In genomic region chr19:6838062-6838655, GRCh38 we compare ENCODE assay signal across 32 cellular contexts. TPM values are rescaled to one million over a fixed set of nuclear protein-coding genes. Genes with fewer than 3 reads are reported as not detected.
DNase-seq lines count a peak whose midpoint lies in the region; ATAC-seq and TF ChIP-seq lines count a peak whose summit lies in the region.
"Had no signal": no experiment of that assay in that cellular context is flagged by ENCODE, and none has a peak within 500 bp of the region (broad histone marks: within the 10 kb centered on the region; RNA-seq: fewer than 3 reads in every experiment).

No MANE protein-coding gene starts in this region.

- 91% methylated on average over 3 of the region's 3 CpGs for WGBS in prostate gland

- no peaks in the 10 kb centered on the region for H3K4me1 ChIP-seq in prostate gland (replicated peaks)
- H3K4me1 ChIP-seq: adrenal gland, body of pancreas, Caco-2, right lobe of liver, SJSA1, spleen, transverse colon had no signal

- POLR2A ChIA-PET in T-cell (lab: Charles Lee): no interaction called here

- no peaks in the 10 kb centered on the region for H3K9me3 ChIP-seq in prostate gland
- H3K9me3 ChIP-seq: adrenal gland, body of pancreas, Caco-2, right lobe of liver, spleen, transverse colon had no signal

- peak overlapping the region; percentile 88 for H3K27ac Mint-ChIP-seq in activated T-cell treated with anti-CD3 and anti-CD28 coated beads, Interleukin-2, amount 50 U/mL, for 72 hours
- H3K27ac Mint-ChIP-seq in T-cell: peak overlapping the region; percentile 44 to 57
- peak overlapping the region; percentile 96 for H3K27ac Mint-ChIP-seq in activated naive CD8-positive, alpha-beta T cell treated with anti-CD3 and anti-CD28 coated beads, Interleukin-2, amount 50 U/mL, for 24 hours
- peak overlapping the region; percentile 96 for H3K27ac Mint-ChIP-seq in stimulated activated effector memory CD8-positive, alpha-beta T cell treated with anti-CD3 and anti-CD28 coated beads, Interleukin-12 subunit alpha, Interleukin-12 subunit beta, amount 100 ng/mL, for 72 hours
- H3K27ac Mint-ChIP-seq: endodermal cell, progenitor cell of endocrine pancreas had no signal

- no peak for ATAC-seq in activated T-cell treated with anti-CD3 and anti-CD28 coated beads, Interleukin-2, amount 50 U/mL, for 72 hours (replicated peaks in 1 of 2)
- no peak for ATAC-seq in T-cell (replicated peaks in 1 of 4)
- ATAC-seq in activated naive CD8-positive, alpha-beta T cell treated with anti-CD3 and anti-CD28 coated beads, Interleukin-2, amount 50 U/mL, for 24 hours: no peak
- ATAC-seq in stimulated activated effector memory CD8-positive, alpha-beta T cell treated with anti-CD3 and anti-CD28 coated beads, Interleukin-12 subunit alpha, Interleukin-12 subunit beta, amount 100 ng/mL, for 72 hours: no peak
- ATAC-seq in HG03469 (IDR thresholded peaks at IDR 0.05; ENCODE audit: unreplicated experiment): no peak
- ATAC-seq: body of pancreas, esophagus mucosa, left lobe of liver, right lobe of liver had no signal

- H3K27ac ChIP-seq in prostate gland: no peak overlapping the region
- H3K27ac ChIP-seq: adrenal gland, body of pancreas, HL-60, right lobe of liver, SJSA1, spleen, transverse colon had no signal

- H3K36me3 ChIP-seq in prostate gland: no peaks in the 10 kb centered on the region
- H3K36me3 ChIP-seq: adrenal gland, right lobe of liver, SJSA1, transverse colon had no signal

- H3K9me3 Mint-ChIP-seq in activated T-cell treated with anti-CD3 and anti-CD28 coated beads, Interleukin-2, amount 50 U/mL, for 72 hours: no peaks in the 10 kb centered on the region
- no peaks in the 10 kb centered on the region for H3K9me3 Mint-ChIP-seq in T-cell
- H3K9me3 Mint-ChIP-seq in activated naive CD8-positive, alpha-beta T cell treated with anti-CD3 and anti-CD28 coated beads, Interleukin-2, amount 50 U/mL, for 24 hours: no peaks in the 10 kb centered on the region
- H3K9me3 Mint-ChIP-seq in stimulated activated effector memory CD8-positive, alpha-beta T cell treated with anti-CD3 and anti-CD28 coated beads, Interleukin-12 subunit alpha, Interleukin-12 subunit beta, amount 100 ng/mL, for 72 hours: no peaks in the 10 kb centered on the region

- H3K4me3 ChIP-seq in prostate gland: no peak overlapping the region
- H3K4me3 ChIP-seq: adrenal gland, body of pancreas, right lobe of liver, SJSA1, spleen, transverse colon had no signal

- H3K27me3 ChIP-seq in prostate gland (replicated peaks; ENCODE audit: insufficient read depth): no peaks in the 10 kb centered on the region
- H3K27me3 ChIP-seq: adrenal gland, body of pancreas, right lobe of liver, SJSA1, spleen, transverse colon had no signal

- TF ChIP-seq CTCF in prostate gland (IDR thresholded peaks at IDR 0.05): no peak

- DNase-seq in activated T-cell treated with anti-CD3 and anti-CD28 coated beads, Interleukin-2, amount 50 U/mL, for 72 hours: no peak
- DNase-seq in activated T-cell treated with anti-CD3 and anti-CD28 coated beads for 4 hours (no peak), T-cell (no peak), prostate gland (ENCODE audit: low spot score) (no peak), UCSD-AML1 (lab: John Stamatoyannopoulos, UW; ENCODE audit: unreplicated experiment) (no peak)
- no peak for DNase-seq in activated naive CD8-positive, alpha-beta T cell treated with anti-CD3 and anti-CD28 coated beads, Interleukin-2, amount 50 U/mL, for 24 hours
- DNase-seq in stimulated activated effector memory CD8-positive, alpha-beta T cell treated with anti-CD3 and anti-CD28 coated beads, Interleukin-12 subunit alpha, Interleukin-12 subunit beta, amount 100 ng/mL, for 72 hours (ENCODE audit: low spot score in 2 of 2): no peak
- DNase-seq: adrenal gland; body of pancreas; Caco-2; cerebellar nuclear complex; dermis blood vessel endothelial cell; DMS53; endodermal cell; glutamatergic neuron; H7; MM.1S; NCI-H1417; NCI-H2029; NCI-H510A treated with DMSO at 0.1 percent for 48 hours; right lobe of liver; RPMI8226; spleen; stimulated activated CD8-positive, alpha-beta memory T cell treated with anti-CD3 and anti-CD28 coated beads, Interleukin-4, amount 100 ng/mL, for 48 hours; transverse colon had no signal

- peaks cover 14 to 26% of the 10 kb centered on the region in 2 donors for H3K36me3 Mint-ChIP-seq in activated T-cell treated with anti-CD3 and anti-CD28 coated beads, Interleukin-2, amount 50 U/mL, for 72 hours (ENCODE audit: insufficient read depth in 2 of 2)
- peaks cover 47% of the 10 kb centered on the region for H3K36me3 Mint-ChIP-seq in T-cell
- H3K36me3 Mint-ChIP-seq in activated naive CD8-positive, alpha-beta T cell treated with anti-CD3 and anti-CD28 coated beads, Interleukin-2, amount 50 U/mL, for 24 hours (ENCODE audit: low read depth): peaks cover 38% of the 10 kb centered on the region
- H3K36me3 Mint-ChIP-seq in stimulated activated effector memory CD8-positive, alpha-beta T cell treated with anti-CD3 and anti-CD28 coated beads, Interleukin-12 subunit alpha, Interleukin-12 subunit beta, amount 100 ng/mL, for 72 hours: peaks cover 100% of the 10 kb centered on the region

- CTCF ChIA-PET in T-cell (lab: Charles Lee): no interaction called here

- peaks cover 23% of the 10 kb centered on the region for H3K4me1 Mint-ChIP-seq in activated T-cell treated with anti-CD3 and anti-CD28 coated beads, Interleukin-2, amount 50 U/mL, for 72 hours (ENCODE audit: low read depth)
- H3K4me1 Mint-ChIP-seq in T-cell: peaks cover 5 to 23% (median 17%) of the 10 kb centered on the region in 3 donors
- peaks cover 25% of the 10 kb centered on the region for H3K4me1 Mint-ChIP-seq in activated naive CD8-positive, alpha-beta T cell treated with anti-CD3 and anti-CD28 coated beads, Interleukin-2, amount 50 U/mL, for 24 hours
- H3K4me1 Mint-ChIP-seq in stimulated activated effector memory CD8-positive, alpha-beta T cell treated with anti-CD3 and anti-CD28 coated beads, Interleukin-12 subunit alpha, Interleukin-12 subunit beta, amount 100 ng/mL, for 72 hours: peaks cover 26% of the 10 kb centered on the region
- H3K4me1 Mint-ChIP-seq: endodermal cell had no signal

- no peak overlapping the region for H3K4me3 Mint-ChIP-seq in activated T-cell treated with anti-CD3 and anti-CD28 coated beads, Interleukin-2, amount 50 U/mL, for 72 hours
- no peak overlapping the region for H3K4me3 Mint-ChIP-seq in T-cell
- peak overlapping the region; percentile 1 for H3K4me3 Mint-ChIP-seq in activated naive CD8-positive, alpha-beta T cell treated with anti-CD3 and anti-CD28 coated beads, Interleukin-2, amount 50 U/mL, for 24 hours
- no peak overlapping the region for H3K4me3 Mint-ChIP-seq in stimulated activated effector memory CD8-positive, alpha-beta T cell treated with anti-CD3 and anti-CD28 coated beads, Interleukin-12 subunit alpha, Interleukin-12 subunit beta, amount 100 ng/mL, for 72 hours
- H3K4me3 Mint-ChIP-seq: endodermal cell had no signal

- no peaks in the 10 kb centered on the region for H3K27me3 Mint-ChIP-seq in activated T-cell treated with anti-CD3 and anti-CD28 coated beads, Interleukin-2, amount 50 U/mL, for 72 hours (ENCODE audit: low read depth)
- no peaks in the 10 kb centered on the region for H3K27me3 Mint-ChIP-seq in T-cell
- H3K27me3 Mint-ChIP-seq in activated naive CD8-positive, alpha-beta T cell treated with anti-CD3 and anti-CD28 coated beads, Interleukin-2, amount 50 U/mL, for 24 hours: no peaks in the 10 kb centered on the region

- TF ChIP-seq POLR2A in prostate gland (IDR thresholded peaks at IDR 0.05): no peak

- intact Hi-C loops in prostate gland (cut with DNase I): no loop called here

RNA-seq across cellular contexts. Expression of gene ADGRE1, which starts 49.2 kb away (rescaled TPM):
- 10 to 100 TPM; 14.3 to 15.8 TPM for total RNA-seq in activated T-cell treated with anti-CD3 and anti-CD28 coated beads, Interleukin-2, amount 50 U/mL, for 72 hours
- total RNA-seq in T-cell: 1 to 10 TPM; 3.4 to 9.7 (median 3.7) TPM
- 1 to 10 TPM in 1 of 2 donors, not detected in 1; 1.2 TPM for total RNA-seq in prostate gland
- total RNA-seq: Caco-2, dermis blood vessel endothelial cell, endodermal cell, esophagus mucosa, fibroblast of villous mesenchyme, H7, progenitor cell of endocrine pancreas, SJSA1 had no signal
